In the genomic region with DNA sequence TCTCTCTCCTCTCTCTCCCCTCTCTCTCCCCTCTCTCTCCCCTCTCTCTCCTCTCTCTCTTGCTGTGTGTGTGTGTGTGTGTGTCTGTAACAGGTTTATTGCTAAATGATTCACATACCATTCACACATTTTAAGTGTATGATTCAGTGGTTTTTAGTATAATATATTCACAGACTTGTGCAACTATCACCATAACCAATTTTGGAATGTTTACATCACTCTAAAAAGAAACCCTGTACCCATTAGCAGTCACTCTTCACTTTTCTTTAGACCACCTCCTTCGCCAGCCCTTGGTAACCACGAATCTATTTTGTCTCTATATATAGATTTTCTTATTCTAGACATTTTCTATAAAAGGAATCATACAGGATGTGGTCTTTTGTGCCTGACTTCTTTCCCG, we compare ENCODE assay signal across 12 cellular contexts. TPM values are rescaled to one million over a fixed set of nuclear protein-coding genes. Genes with fewer than 3 reads are reported as not detected.
DNase-seq lines count a peak whose midpoint lies in the region; ATAC-seq and TF ChIP-seq lines count a peak whose summit lies in the region.
"Had no signal": no experiment of that assay in that cellular context is flagged by ENCODE, and none has a peak within 500 bp of the region (broad histone marks: within the 10 kb centered on the region; RNA-seq: fewer than 3 reads in every experiment).

No MANE protein-coding gene starts in this region.

- H3K4me1 Mint-ChIP-seq in activated T-helper 2 cell treated with anti-CD3 and anti-CD28 coated beads, Interferon-gamma antibody, Interleukin-2, Interleukin-4, amounts not matched to agents 10 μg/mL and 5 μg/mL and 100 μg/mL, durations not matched to agents 14 hours and 24 hours and 36 hours (ENCODE audit: low read depth) = peaks cover 12% of the 10 kb centered on the region
- H3K4me1 Mint-ChIP-seq in type B pancreatic cell (ENCODE audit: unreplicated experiment) = no peaks in the 10 kb centered on the region

- ATAC-seq in GM21360 (IDR thresholded peaks at IDR 0.05; ENCODE audit: unreplicated experiment) = no peak
- ATAC-seq: GM23338 had no signal

- H3K27me3 Mint-ChIP-seq in activated T-helper 2 cell treated with anti-CD3 and anti-CD28 coated beads, Interferon-gamma antibody, Interleukin-2, Interleukin-4, amounts not matched to agents 10 μg/mL and 5 μg/mL and 100 μg/mL, durations not matched to agents 14 hours and 24 hours and 36 hours (ENCODE audit: low read depth) = peaks cover 16% of the 10 kb centered on the region
- H3K27me3 Mint-ChIP-seq in type B pancreatic cell = peaks cover 11% of the 10 kb centered on the region

- no peak overlapping the region for H2AFZ ChIP-seq in GM23248
- H2AFZ ChIP-seq: GM23338 had no signal

- no peaks in the 10 kb centered on the region for H4K20me1 ChIP-seq in GM23248 (ENCODE audit: insufficient read depth)

- POLR2A ChIA-PET in AG04449 (lab: Yijun Ruan, JAX) = no interaction called here

- H3K9ac ChIP-seq in GM23248 = no peak overlapping the region

- no peak for TF ChIP-seq CTCF in AG04449 (IDR thresholded peaks at IDR 0.05; ENCODE audit: insufficient read depth, low read length, missing control alignments)
- TF ChIP-seq CTCF in fibroblast of villous mesenchyme (IDR thresholded peaks at IDR 0.05; ENCODE audit: insufficient read depth, low read depth, low read length) = no peak
- no peak for TF ChIP-seq CTCF in ascending aorta (IDR thresholded peaks at IDR 0.05)
- TF ChIP-seq CTCF in type B pancreatic cell (conservative IDR thresholded peaks at IDR 0.05) = no peak

- CTCF ChIA-PET in AG04449 (lab: Yijun Ruan, JAX) = interaction anchor here (2.3 kb wide), 1 partner anchor 121 kb away, joined by 11 read pairs; no protein-coding TSS in a partner anchor

- H3K9me2 ChIP-seq in GM23248 (ENCODE audit: insufficient read depth) = no peaks in the 10 kb centered on the region

- WGBS in GM23248 (ENCODE audit: low coverage in 1 of 2, low lambda C conversion rate in 2 of 2, missing lambda C conversion rate in 2 of 2), 2 experiments = 68 to 73% methylated on average over 3 of the region's 3 CpGs

- H3K36me3 Mint-ChIP-seq in activated T-helper 2 cell treated with anti-CD3 and anti-CD28 coated beads, Interferon-gamma antibody, Interleukin-2, Interleukin-4, amounts not matched to agents 10 μg/mL and 5 μg/mL and 100 μg/mL, durations not matched to agents 14 hours and 24 hours and 36 hours (ENCODE audit: low read depth) = no peaks in the 10 kb centered on the region
- no peaks in the 10 kb centered on the region for H3K36me3 Mint-ChIP-seq in type B pancreatic cell

- H3K9me3 Mint-ChIP-seq in activated T-helper 2 cell treated with anti-CD3 and anti-CD28 coated beads, Interferon-gamma antibody, Interleukin-2, Interleukin-4, amounts not matched to agents 10 μg/mL and 5 μg/mL and 100 μg/mL, durations not matched to agents 14 hours and 24 hours and 36 hours = no peaks in the 10 kb centered on the region
- H3K9me3 Mint-ChIP-seq in type B pancreatic cell = no peaks in the 10 kb centered on the region
- H3K9me3 Mint-ChIP-seq: GM23338 had no signal

- H3K4me3 Mint-ChIP-seq in activated T-helper 2 cell treated with anti-CD3 and anti-CD28 coated beads, Interferon-gamma antibody, Interleukin-2, Interleukin-4, amounts not matched to agents 10 μg/mL and 5 μg/mL and 100 μg/mL, durations not matched to agents 14 hours and 24 hours and 36 hours (ENCODE audit: low read depth) = no peak overlapping the region
- no peak overlapping the region for H3K4me3 Mint-ChIP-seq in type B pancreatic cell
- H3K4me3 Mint-ChIP-seq: GM23338 had no signal

- intact Hi-C loops in activated T-helper 2 cell treated with anti-CD3 and anti-CD28 coated beads, Interferon-gamma antibody, Interleukin-2, Interleukin-4, amounts not matched to agents 10 μg/mL and 5 μg/mL and 100 μg/mL, durations not matched to agents 14 hours and 24 hours and 36 hours (cut with micrococcal nuclease) = loop anchor here (5.0 kb wide), 1 partner anchor 119 kb away; no protein-coding TSS in a partner anchor
- intact Hi-C loops in ascending aorta (cut with DNase I) = no loop called here
- intact Hi-C loops in head of caudate nucleus (cut with DNase I) = no loop called here

- H3K4me2 ChIP-seq in GM23248 (ENCODE audit: unreplicated experiment) = no peak overlapping the region
- H3K4me2 ChIP-seq: GM23338 had no signal

- peaks cover 26% of the 10 kb centered on the region for H3F3A ChIP-seq in GM23248 (ENCODE audit: insufficient read depth)

- H3K27me3 ChIP-seq in GM23248 (replicated peaks; ENCODE audit: insufficient read depth) (no peaks in the 10 kb centered on the region), ascending aorta (no peaks in the 10 kb centered on the region)
- H3K27me3 ChIP-seq: sigmoid colon, uterus had no signal

- in situ Hi-C loops in GM23248 (cut with MboI) = loop anchor here (25.0 kb wide), 1 partner anchor 506 kb away; a partner anchor contains a TSS

- H3K79me2 ChIP-seq in GM23248 (ENCODE audit: insufficient read depth) = no peaks in the 10 kb centered on the region

- H3K27ac Mint-ChIP-seq in activated T-helper 2 cell treated with anti-CD3 and anti-CD28 coated beads, Interferon-gamma antibody, Interleukin-2, Interleukin-4, amounts not matched to agents 10 μg/mL and 5 μg/mL and 100 μg/mL, durations not matched to agents 14 hours and 24 hours and 36 hours = peak overlapping the region; percentile 43
- no peak overlapping the region for H3K27ac Mint-ChIP-seq in type B pancreatic cell
- H3K27ac Mint-ChIP-seq: GM23338 had no signal

- 0 out of 2 replicates have a peak, but pooled peaks cover 9% of the 10 kb centered on the region for H3K36me3 ChIP-seq in GM23248 (ENCODE audit: low read depth)
- H3K36me3 ChIP-seq in ascending aorta = peaks cover 2 to 14% of the 10 kb centered on the region in 2 donors
- H3K36me3 ChIP-seq: uterus had no signal

- H3K4me1 ChIP-seq in GM23248 (ENCODE audit: insufficient read depth) (peaks cover 6% of the 10 kb centered on the region), ascending aorta (no peaks in the 10 kb centered on the region)
- H3K4me1 ChIP-seq: uterus had no signal

- no peaks in the 10 kb centered on the region for H3K9me3 ChIP-seq in GM23248 (ENCODE audit: low read depth)
- no peaks in the 10 kb centered on the region for H3K9me3 ChIP-seq in ascending aorta
- H3K9me3 ChIP-seq: sigmoid colon, uterus had no signal

- H3K4me3 ChIP-seq in AG04449 (ENCODE audit: low read depth, low read length) (no peak overlapping the region), GM23248 (no peak overlapping the region), fibroblast of villous mesenchyme (ENCODE audit: low read depth, low read length) (no peak overlapping the region), ascending aorta (no peak overlapping the region)
- H3K4me3 ChIP-seq: GM23338, sigmoid colon, uterus had no signal

- DNase-seq in AG04449 (ENCODE audit: low read depth, low spot score) (peak; percentile 71), GM23248 (peak; percentile 76), fibroblast of villous mesenchyme (ENCODE audit: low read depth) (peak; percentile 18), ascending aorta (ENCODE audit: low spot score in 2 of 2) (no peak), type B pancreatic cell (ENCODE audit: extremely low spot score, unreplicated experiment) (no peak), head of caudate nucleus (no peak)
- no peak for DNase-seq in activated T-helper 2 cell treated with anti-CD3 and anti-CD28 coated beads, Interferon-gamma antibody, Interleukin-2, Interleukin-4, amounts not matched to agents 10 μg/mL and 5 μg/mL and 100 μg/mL, durations not matched to agents 14 hours and 24 hours and 36 hours (ENCODE audit: low spot score)
- DNase-seq: activated effector memory CD4-positive, alpha-beta T cell treated with Interleukin-2 at 50 U/mL for 16 hours; sigmoid colon; uterus had no signal

- no peak overlapping the region for H3K27ac ChIP-seq in GM23248
- no peak overlapping the region for H3K27ac ChIP-seq in ascending aorta
- H3K27ac ChIP-seq: uterus had no signal

RNA-seq across cellular contexts. Expression of a gene that starts 11.4 kb away (rescaled TPM):
- total RNA-seq in GM23248 (2014; rRNA removed; shearing (Covaris generic)) = 12.0 and 22.2 TPM in 2 replicates
- 25.3 and 26.3 TPM in 2 replicates for polyA plus RNA-seq in GM23248 (2016; fragmentation: Nextera tagmentation; extraction: Ambion mirVana)
- 0.64 and 0.71 TPM in 2 replicates for total RNA-seq in activated T-helper 2 cell treated with anti-CD3 and anti-CD28 coated beads, Interferon-gamma antibody, Interleukin-2, Interleukin-4, amounts not matched to agents 10 μg/mL and 5 μg/mL and 100 μg/mL, durations not matched to agents 14 hours and 24 hours and 36 hours
- total RNA-seq in fibroblast of villous mesenchyme (under 0.01 and 7.4 TPM in 2 replicates), ascending aorta (13.8 TPM), type B pancreatic cell (ENCODE audit: low replicate concordance) (3.9 and 7.8 TPM in 2 replicates)

RNA-seq across cellular contexts. Expression of a gene that starts 53.6 kb away (rescaled TPM):
- not detected in 2 replicates for total RNA-seq in GM23248 (2014; rRNA removed; shearing (Covaris generic))
- polyA plus RNA-seq in GM23248 (2016; fragmentation: Nextera tagmentation; extraction: Ambion mirVana) = not detected in 2 replicates
- total RNA-seq in activated T-helper 2 cell treated with anti-CD3 and anti-CD28 coated beads, Interferon-gamma antibody, Interleukin-2, Interleukin-4, amounts not matched to agents 10 μg/mL and 5 μg/mL and 100 μg/mL, durations not matched to agents 14 hours and 24 hours and 36 hours = not detected in 2 replicates
- total RNA-seq in fibroblast of villous mesenchyme (not detected in 2 replicates), ascending aorta (not detected), type B pancreatic cell (ENCODE audit: low replicate concordance) (28.2 and 56.2 TPM in 2 replicates)
- total RNA-seq: GM23338 had no signal
- polyA plus RNA-seq: GM23338 had no signal

Comparison
In these comparisons a context has a peak if more than half of its experiments do, and no peak if none do; other contexts are left out.
1. DNase-seq: peak in AG04449 (single experiment), GM23248 (single experiment) and fibroblast of villous mesenchyme (single experiment); none in activated T-helper 2 cell treated with anti-CD3 and anti-CD28 coated beads, Interferon-gamma antibody, Interleukin-2, Interleukin-4, amounts not matched to agents 10 μg/mL and 5 μg/mL and 100 μg/mL, durations not matched to agents 14 hours and 24 hours and 36 hours (single experiment), ascending aorta (0 of 2), type B pancreatic cell (single experiment) and head of caudate nucleus (0 of 42).
2. RNA of a gene that starts 53.6 kb away (total RNA-seq): 28.2 to 56.2 TPM in type B pancreatic cell; not detected in GM23248, not detected in activated T-helper 2 cell treated with anti-CD3 and anti-CD28 coated beads, Interferon-gamma antibody, Interleukin-2, Interleukin-4, amounts not matched to agents 10 μg/mL and 5 μg/mL and 100 μg/mL, durations not matched to agents 14 hours and 24 hours and 36 hours, not detected in fibroblast of villous mesenchyme and not detected in ascending aorta (single experiment); every median in the first group is over 10 times any median in the second.